In the genomic region with DNA sequence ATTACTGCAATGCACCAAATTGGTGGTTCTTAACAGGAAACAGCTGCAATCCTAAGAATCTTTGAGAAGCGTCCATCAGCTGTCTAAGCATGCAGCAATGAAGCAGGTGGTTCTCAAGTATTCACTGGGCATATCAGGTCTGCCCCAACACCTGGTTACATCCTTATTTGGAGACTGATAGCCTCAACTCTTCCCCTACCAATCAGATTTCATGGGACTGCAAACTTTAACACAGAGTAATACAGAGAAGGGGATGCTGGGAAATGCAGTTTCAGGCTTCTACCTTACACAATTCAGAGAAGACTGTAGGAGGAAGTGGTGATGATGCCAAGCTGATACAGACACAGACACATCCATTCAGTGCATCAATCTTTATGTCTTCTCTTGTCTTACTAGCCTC, we compare ENCODE assay signal across 11 cellular contexts.
DNase-seq lines count a peak whose midpoint lies in the region; ATAC-seq and TF ChIP-seq lines count a peak whose summit lies in the region.
"Had no signal": no experiment of that assay in that cellular context is flagged by ENCODE, and none has a peak within 500 bp of the region (broad histone marks: within the 10 kb centered on the region; RNA-seq: fewer than 3 reads in every experiment).

No MANE protein-coding gene starts in this region.

- no peak overlapping the region for H3K9ac ChIP-seq in H9 (ENCODE audit: extremely low read depth, insufficient read length, low read length)

- no peak overlapping the region for H2BK120ac ChIP-seq in H9 (ENCODE audit: low read depth, low read length, poor library complexity, severe bottlenecking)

- TF ChIP-seq CTCF in GM23338 (conservative IDR thresholded peaks at IDR 0.05; ENCODE audit: low read depth in 2 of 2): no peak
- TF ChIP-seq CTCF in H9 (conservative IDR thresholded peaks at IDR 0.05): no peak

- H3K9me3 Mint-ChIP-seq in GM23338: no peaks in the 10 kb centered on the region; the same call in 2 of the 3 replicates
- H3K9me3 Mint-ChIP-seq in memory B cell: peaks cover 4% of the 10 kb centered on the region
- H3K9me3 Mint-ChIP-seq in H9: peaks cover 0 to 3% of the 10 kb centered on the region in 2 experiments; a peak in 2 of 5 replicates

- H3K4me1 ChIP-seq in GM23338 (ENCODE audit: insufficient read depth) (no peaks in the 10 kb centered on the region), H9 (ENCODE audit: insufficient read depth, low read length) (no peaks in the 10 kb centered on the region; the same call in 1 of the 2 replicates)
- H3K4me1 ChIP-seq: SJCRH30 had no signal

- H3K79me2 ChIP-seq in GM23338 (replicated peaks; ENCODE audit: insufficient read depth) (no peaks in the 10 kb centered on the region), H9 (ENCODE audit: insufficient read depth, low read length) (no peaks in the 10 kb centered on the region)

- H4K20me1 ChIP-seq in GM23338 (replicated peaks; ENCODE audit: insufficient read depth): no peaks in the 10 kb centered on the region
- H4K20me1 ChIP-seq in H9 (ENCODE audit: control insufficient read depth, insufficient read depth, insufficient read length): no peaks in the 10 kb centered on the region

- H2AFZ ChIP-seq in GM23338: no peak overlapping the region
- H2AFZ ChIP-seq in H9 (ENCODE audit: low read length): no peak overlapping the region

- H3F3A ChIP-seq in GM23338 (replicated peaks; ENCODE audit: low read depth): no peaks in the 10 kb centered on the region

- H3K4me2 ChIP-seq in GM23338 (no peak overlapping the region), H9 (ENCODE audit: insufficient read depth, insufficient read length, low read length) (no peak overlapping the region)

- H3K4me3 ChIP-seq in GM23338: no peak overlapping the region
- H3K4me3 ChIP-seq: lung, SJCRH30, tibial nerve had no signal

- no peak overlapping the region for H3K18ac ChIP-seq in H9 (ENCODE audit: insufficient read length, low read depth, low read length)

- no peak overlapping the region for H2BK12ac ChIP-seq in H9 (ENCODE audit: insufficient read length, low read depth, low read length)

- no peak overlapping the region for H3K4ac ChIP-seq in H9 (ENCODE audit: low read depth, low read length)

- H2BK5ac ChIP-seq in H9 (ENCODE audit: insufficient read length, low read length): no peak overlapping the region

- H3K27me3 ChIP-seq in GM23338 (ENCODE audit: insufficient read depth) (no peaks in the 10 kb centered on the region), H9 (ENCODE audit: insufficient read depth, low read length) (no peaks in the 10 kb centered on the region)
- H3K27me3 ChIP-seq: SJCRH30, tibial nerve had no signal

- no peak overlapping the region for H4K8ac ChIP-seq in H9 (replicated peaks; ENCODE audit: insufficient read length, low read depth, low read length)

- H3K4me3 Mint-ChIP-seq in GM23338 (no peak overlapping the region), memory B cell (no peak overlapping the region), H9 (no peak overlapping the region)

- H4K91ac ChIP-seq in H9 (ENCODE audit: insufficient read length, low read depth, low read length): no peak overlapping the region

- H3K27ac Mint-ChIP-seq in GM23338 (no peak overlapping the region), memory B cell (no peak overlapping the region), H9 (no peak overlapping the region)

- H3T11ph ChIP-seq in H9 (ENCODE audit: low read length): no peak overlapping the region

- H2BK20ac ChIP-seq in H9 (ENCODE audit: low read depth, low read length, poor library complexity, severe bottlenecking): no peak overlapping the region

- no peak overlapping the region for H3K14ac ChIP-seq in H9 (ENCODE audit: insufficient read depth, low read length)

- H2AK5ac ChIP-seq in H9 (ENCODE audit: insufficient read length, low read length): no peak overlapping the region

- H3K4me1 Mint-ChIP-seq in GM23338 (peaks cover 5% of the 10 kb centered on the region; the same call in 2 of the 3 replicates), memory B cell (peaks cover 15% of the 10 kb centered on the region), H9 (peaks cover 11 to 17% of the 10 kb centered on the region in 2 experiments; a peak in 3 of 4 replicates)

- H3K9me2 ChIP-seq in GM23338 (ENCODE audit: insufficient read depth): no peaks in the 10 kb centered on the region

- H2BK15ac ChIP-seq in H9 (ENCODE audit: low read depth, low read length): no peak overlapping the region

- H3K36me3 Mint-ChIP-seq in GM23338 (ENCODE audit: low read depth): no peaks in the 10 kb centered on the region
- H3K36me3 Mint-ChIP-seq in memory B cell: peaks cover 4% of the 10 kb centered on the region
- no peaks in the 10 kb centered on the region for H3K36me3 Mint-ChIP-seq in H9 (ENCODE audit: insufficient read depth in 1 of 3, low read depth in 3 of 3)

- no peaks in the 10 kb centered on the region for H3K79me1 ChIP-seq in H9 (ENCODE audit: insufficient read depth, low read depth, low read length, poor library complexity, severe bottlenecking)

- H3K23ac ChIP-seq in H9 (ENCODE audit: insufficient read length, low read depth, low read length): no peak overlapping the region

- H3K27ac ChIP-seq in GM23338 (ENCODE audit: low read depth): no peak overlapping the region
- H3K27ac ChIP-seq in H9 (ENCODE audit: insufficient read length, low read depth, low read length): no peak overlapping the region
- H3K27ac ChIP-seq: SJCRH30, tibial nerve had no signal

- peak; percentile 27 for ATAC-seq in GM18861 (IDR thresholded peaks at IDR 0.05; ENCODE audit: unreplicated experiment)
- peak; percentile 89 for ATAC-seq in GM23338
- peak; percentile 83 for ATAC-seq in memory B cell (ENCODE audit: low read depth)

- H4K5ac ChIP-seq in H9 (ENCODE audit: insufficient read length, low read depth, low read length): no peak overlapping the region

- peaks cover 5% of the 10 kb centered on the region for H3K27me3 Mint-ChIP-seq in GM23338 (ENCODE audit: insufficient read depth, low read depth, poor library complexity)
- H3K27me3 Mint-ChIP-seq in memory B cell: peaks cover 17% of the 10 kb centered on the region
- no peaks in the 10 kb centered on the region; the same call in 1 of the 2 replicates for H3K27me3 Mint-ChIP-seq in H9 (ENCODE audit: low read depth)

- H3K36me3 ChIP-seq in GM23338 (ENCODE audit: insufficient read depth): no peaks in the 10 kb centered on the region
- H3K36me3 ChIP-seq: SJCRH30, tibial nerve had no signal

- peak; percentile 53 for DNase-seq in GM23338 (ENCODE audit: low spot score)
- DNase-seq in MV-4-11 (lab: John Stamatoyannopoulos, UW): peak; percentile 89
- DNase-seq in memory B cell (ENCODE audit: low spot score in 2 of 2): no peak
- no peak for DNase-seq in SK-N-DZ (ENCODE audit: low spot score)
- DNase-seq in activated CD8-positive, alpha-beta memory T cell treated with anti-CD3 and anti-CD28 coated beads, Interleukin-2, amount 50 U/mL, for 4 hours: no peak
- DNase-seq in occipital lobe (lab: John Stamatoyannopoulos, UW): no peak
- DNase-seq in H9: no peak
- DNase-seq: SJCRH30 had no signal

- H3K9me3 ChIP-seq in H9 (ENCODE audit: control insufficient read depth, low read depth, low read length): no peaks in the 10 kb centered on the region
- H3K9me3 ChIP-seq: SJCRH30 had no signal

- no CpG with 5 or more reads among the region's 1 CpG for WGBS in H9 (ENCODE audit: extremely low coverage, insufficient read length, low lambda C conversion rate)

- H3K23me2 ChIP-seq in H9 (ENCODE audit: insufficient read length, low read depth, low read length, poor library complexity, severe bottlenecking): no peaks in the 10 kb centered on the region

- H3K56ac ChIP-seq in H9 (ENCODE audit: insufficient read length, low read depth, low read length): no peak overlapping the region

TF ChIP-seq in GM23338, 12 proteins besides CTCF, POLR2A, EP300 and RAD21 (continues in another document):
- TF ChIP-seq ZNF331 (CRISPR knock-in tag; IDR thresholded peaks at IDR 0.05; ENCODE audit: low read depth) (no peak), JUNB (IDR thresholded peaks at IDR 0.05; ENCODE audit: unreplicated experiment) (no peak), EZH2phosphoT487 (IDR thresholded peaks at IDR 0.05; ENCODE audit: unreplicated experiment) (no peak), CREB1 (CRISPR knock-in tag; IDR thresholded peaks at IDR 0.05; ENCODE audit: low read depth) (peak; percentile 42; the same call in 1 of the 2 replicates)

Comparison
In these comparisons a context has a peak if more than half of its experiments do, and no peak if none do; other contexts are left out.
1. ATAC-seq: peak in every context shown above with its lines; median percentile 89 in GM23338; 83 in memory B cell; 27 in GM18861.
2. DNase-seq: peak in GM23338 (single experiment) and MV-4-11 (single experiment); none in memory B cell (0 of 2), SK-N-DZ (single experiment), activated CD8-positive, alpha-beta memory T cell treated with anti-CD3 and anti-CD28 coated beads, Interleukin-2, amount 50 U/mL, for 4 hours (single experiment), occipital lobe (single experiment) and H9 (single experiment).